Comparison of ENCODE assay signal across 13 cellular contexts in the genomic region with DNA sequence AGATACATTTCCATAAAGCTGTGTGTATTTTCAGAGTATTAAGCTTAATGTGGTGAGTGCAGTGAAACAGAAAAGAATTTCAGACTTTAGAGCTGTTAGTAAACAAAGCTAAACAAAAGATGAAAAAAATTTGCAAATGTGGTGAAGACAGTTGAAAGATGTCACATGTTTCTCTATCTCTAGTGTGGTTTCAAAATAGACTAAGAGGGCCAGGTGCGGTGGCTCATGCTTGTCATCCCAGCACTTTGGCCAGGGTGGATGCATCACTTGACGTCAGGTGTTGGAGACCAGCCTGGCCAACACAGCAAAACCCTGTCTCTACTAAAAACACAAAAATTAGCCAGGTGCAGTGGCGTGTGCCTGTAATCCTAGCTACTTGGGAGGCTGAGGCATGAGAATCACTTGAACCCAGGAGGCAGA.
A peak's percentile ranks its signal among the peaks of the same experiment; 100 is the strongest.
DNase-seq lines count a peak whose midpoint lies in the region; ATAC-seq and TF ChIP-seq lines count a peak whose summit lies in the region.
"Had no signal": no experiment of that assay in that cellular context is flagged by ENCODE, and none has a peak within 500 bp of the region (broad histone marks: within the 10 kb centered on the region; RNA-seq: fewer than 3 reads in every experiment).

No MANE protein-coding gene starts in this region.

- peaks cover 49% of the 10 kb centered on the region for H3K4me1 Mint-ChIP-seq in activated CD4-positive, alpha-beta T cell treated with anti-CD3 and anti-CD28 coated beads, Interleukin-2, amount 10 ng/mL, durations not matched to agents 7 days and 5 days
- H3K4me1 Mint-ChIP-seq in nephron progenitor cell (peaks cover 34% of the 10 kb centered on the region), WTC11 (no peaks in the 10 kb centered on the region)

- POLR2A ChIA-PET in activated CD4-positive, alpha-beta T cell treated with anti-CD3 and anti-CD28 coated beads, Interleukin-2, amount 10 ng/mL, durations not matched to agents 7 days and 5 days (lab: Charles Lee) = no interaction called here
- POLR2A ChIA-PET in WTC11 (lab: Charles Lee) = no interaction called here

- DNase-seq in activated CD4-positive, alpha-beta T cell treated with anti-CD3 and anti-CD28 coated beads, Interleukin-2, amount 10 ng/mL, durations not matched to agents 7 days and 5 days = peak; percentile 39
- no peak for DNase-seq in activated CD4-positive, alpha-beta T cell treated with anti-CD3 and anti-CD28 coated beads for 1 hour
- DNase-seq in nephron progenitor cell = no peak
- DNase-seq in coronary artery (ENCODE audit: low spot score) = no peak
- DNase-seq in WTC11 (ENCODE audit: low spot score) = no peak
- DNase-seq: activated CD4-positive, alpha-beta memory T cell treated with anti-CD3 and anti-CD28 coated beads for 36 hours; left colon; NK-92 treated with Interleukin-12 subunit alpha and Interleukin-12 subunit beta, amount 100 ng/mL, for 24 hours; nucleus accumbens; stimulated activated naive CD8-positive, alpha-beta T cell treated with anti-CD3 and anti-CD28 coated beads, Interleukin-15, Interleukin-2, amounts not matched to agents 100 U/mL and 50 U/mL, for 24 hours had no signal

- no peak for TF ChIP-seq CTCF in nephron progenitor cell (IDR thresholded peaks at IDR 0.05)
- TF ChIP-seq CTCF in coronary artery (IDR thresholded peaks at IDR 0.05) = no peak
- no peak for TF ChIP-seq CTCF in WTC11 (IDR thresholded peaks at IDR 0.05)

- no peak overlapping the region for H3K4me3 ChIP-seq in coronary artery

- peaks cover 5% of the 10 kb centered on the region for H3K36me3 Mint-ChIP-seq in activated CD4-positive, alpha-beta T cell treated with anti-CD3 and anti-CD28 coated beads, Interleukin-2, amount 10 ng/mL, durations not matched to agents 7 days and 5 days (ENCODE audit: low read depth)
- H3K36me3 Mint-ChIP-seq in nephron progenitor cell (ENCODE audit: low read depth) (no peaks in the 10 kb centered on the region), WTC11 (no peaks in the 10 kb centered on the region)
- H3K36me3 Mint-ChIP-seq: activated CD4-positive, alpha-beta memory T cell treated with anti-CD3 and anti-CD28 coated beads for 36 hours had no signal

- peak overlapping the region; percentile 72 for H3K27ac Mint-ChIP-seq in activated CD4-positive, alpha-beta T cell treated with anti-CD3 and anti-CD28 coated beads, Interleukin-2, amount 10 ng/mL, durations not matched to agents 7 days and 5 days
- H3K27ac Mint-ChIP-seq in nephron progenitor cell = peak overlapping the region; percentile 84
- H3K27ac Mint-ChIP-seq in WTC11 = no peak overlapping the region
- H3K27ac Mint-ChIP-seq: activated CD4-positive, alpha-beta memory T cell treated with anti-CD3 and anti-CD28 coated beads for 36 hours had no signal

- H3K9me3 Mint-ChIP-seq in activated CD4-positive, alpha-beta T cell treated with anti-CD3 and anti-CD28 coated beads, Interleukin-2, amount 10 ng/mL, durations not matched to agents 7 days and 5 days = peaks cover 4% of the 10 kb centered on the region
- peaks cover 3% of the 10 kb centered on the region for H3K9me3 Mint-ChIP-seq in nephron progenitor cell
- no peaks in the 10 kb centered on the region for H3K9me3 Mint-ChIP-seq in WTC11
- H3K9me3 Mint-ChIP-seq: activated CD4-positive, alpha-beta memory T cell treated with anti-CD3 and anti-CD28 coated beads for 36 hours had no signal

- CTCF ChIA-PET in activated CD4-positive, alpha-beta T cell treated with anti-CD3 and anti-CD28 coated beads, Interleukin-2, amount 10 ng/mL, durations not matched to agents 7 days and 5 days (lab: Charles Lee) = no interaction called here
- CTCF ChIA-PET in WTC11 (lab: Charles Lee) = no interaction called here

- H3K4me3 Mint-ChIP-seq in activated CD4-positive, alpha-beta T cell treated with anti-CD3 and anti-CD28 coated beads, Interleukin-2, amount 10 ng/mL, durations not matched to agents 7 days and 5 days = no peak overlapping the region
- H3K4me3 Mint-ChIP-seq in nephron progenitor cell (no peak overlapping the region), WTC11 (no peak overlapping the region)
- H3K4me3 Mint-ChIP-seq: activated CD4-positive, alpha-beta memory T cell treated with anti-CD3 and anti-CD28 coated beads for 36 hours had no signal

- H3K27ac ChIP-seq in coronary artery = no peak overlapping the region

- peaks cover 51% of the 10 kb centered on the region for H3K27me3 Mint-ChIP-seq in activated CD4-positive, alpha-beta T cell treated with anti-CD3 and anti-CD28 coated beads, Interleukin-2, amount 10 ng/mL, durations not matched to agents 7 days and 5 days
- peaks cover 7% of the 10 kb centered on the region for H3K27me3 Mint-ChIP-seq in nephron progenitor cell (ENCODE audit: low read depth, poor library complexity)
- no peaks in the 10 kb centered on the region; the same call in 1 of the 2 replicates for H3K27me3 Mint-ChIP-seq in WTC11 (ENCODE audit: low read depth)

- ATAC-seq in HG02610 (IDR thresholded peaks at IDR 0.05; ENCODE audit: unreplicated experiment) = peak; percentile 86
- ATAC-seq in HG03571 (IDR thresholded peaks at IDR 0.05; ENCODE audit: unreplicated experiment) = peak; percentile 88
- ATAC-seq in esophagus mucosa = no peak
- ATAC-seq in WTC11 = no peak
- ATAC-seq: left colon; stimulated activated naive CD8-positive, alpha-beta T cell treated with anti-CD3 and anti-CD28 coated beads, Interleukin-15, Interleukin-2, amounts not matched to agents 100 U/mL and 50 U/mL, for 24 hours had no signal

TF ChIP-seq in WTC11, 78 proteins besides CTCF, POLR2A, EP300 and RAD21 (continues in another document):
- TF ChIP-seq GABPB1 (CRISPR knock-in tag; IDR thresholded peaks at IDR 0.05) = no peak
- TF ChIP-seq, protein P1, sequence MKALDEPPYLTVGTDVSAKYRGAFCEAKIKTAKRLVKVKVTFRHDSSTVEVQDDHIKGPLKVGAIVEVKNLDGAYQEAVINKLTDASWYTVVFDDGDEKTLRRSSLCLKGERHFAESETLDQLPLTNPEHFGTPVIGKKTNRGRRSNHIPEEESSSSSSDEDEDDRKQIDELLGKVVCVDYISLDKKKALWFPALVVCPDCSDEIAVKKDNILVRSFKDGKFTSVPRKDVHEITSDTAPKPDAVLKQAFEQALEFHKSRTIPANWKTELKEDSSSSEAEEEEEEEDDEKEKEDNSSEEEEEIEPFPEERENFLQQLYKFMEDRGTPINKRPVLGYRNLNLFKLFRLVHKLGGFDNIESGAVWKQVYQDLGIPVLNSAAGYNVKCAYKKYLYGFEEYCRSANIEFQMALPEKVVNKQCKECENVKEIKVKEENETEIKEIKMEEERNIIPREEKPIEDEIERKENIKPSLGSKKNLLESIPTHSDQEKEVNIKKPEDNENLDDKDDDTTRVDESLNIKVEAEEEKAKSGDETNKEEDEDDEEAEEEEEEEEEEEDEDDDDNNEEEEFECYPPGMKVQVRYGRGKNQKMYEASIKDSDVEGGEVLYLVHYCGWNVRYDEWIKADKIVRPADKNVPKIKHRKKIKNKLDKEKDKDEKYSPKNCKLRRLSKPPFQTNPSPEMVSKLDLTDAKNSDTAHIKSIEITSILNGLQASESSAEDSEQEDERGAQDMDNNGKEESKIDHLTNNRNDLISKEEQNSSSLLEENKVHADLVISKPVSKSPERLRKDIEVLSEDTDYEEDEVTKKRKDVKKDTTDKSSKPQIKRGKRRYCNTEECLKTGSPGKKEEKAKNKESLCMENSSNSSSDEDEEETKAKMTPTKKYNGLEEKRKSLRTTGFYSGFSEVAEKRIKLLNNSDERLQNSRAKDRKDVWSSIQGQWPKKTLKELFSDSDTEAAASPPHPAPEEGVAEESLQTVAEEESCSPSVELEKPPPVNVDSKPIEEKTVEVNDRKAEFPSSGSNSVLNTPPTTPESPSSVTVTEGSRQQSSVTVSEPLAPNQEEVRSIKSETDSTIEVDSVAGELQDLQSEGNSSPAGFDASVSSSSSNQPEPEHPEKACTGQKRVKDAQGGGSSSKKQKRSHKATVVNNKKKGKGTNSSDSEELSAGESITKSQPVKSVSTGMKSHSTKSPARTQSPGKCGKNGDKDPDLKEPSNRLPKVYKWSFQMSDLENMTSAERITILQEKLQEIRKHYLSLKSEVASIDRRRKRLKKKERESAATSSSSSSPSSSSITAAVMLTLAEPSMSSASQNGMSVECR (CRISPR knock-in tag; IDR thresholded peaks at IDR 0.05; ENCODE audit: borderline replicate concordance) = no peak
- no peak for TF ChIP-seq ZNF532 (CRISPR knock-in tag; IDR thresholded peaks at IDR 0.05; ENCODE audit: borderline replicate concordance)

Comparison
In these comparisons a context has a peak if more than half of its experiments do, and no peak if none do; other contexts are left out.
1. ATAC-seq: peak in HG02610 (single experiment) and HG03571 (single experiment); none in esophagus mucosa (single experiment) and WTC11 (single experiment).